In genomic region chr6:47438481-47439347, GRCh38 we compare ENCODE assay signal across 1 cellular context.
A peak's percentile ranks its signal among the peaks of the same experiment; 100 is the strongest.
TF ChIP-seq lines count a peak whose summit lies in the region.

No MANE protein-coding gene starts in this region.

TF ChIP-seq in GM12878, 131 proteins besides CTCF, POLR2A, EP300 and RAD21 (continued from another document and continues in another):
- TF ChIP-seq HCFC1 (IDR thresholded peaks at IDR 0.05; ENCODE audit: low read length) (no peak), FOXM1 (IDR thresholded peaks at IDR 0.05; ENCODE audit: low read depth, low read length) (peak; percentile 82; the same call in 1 of the 2 replicates), IKZF1 (conservative IDR thresholded peaks at IDR 0.05) (peak; percentile 61), MYC (IDR thresholded peaks at IDR 0.05; ENCODE audit: insufficient read depth, insufficient read length, insufficient replicate concordance, low read length, severe bottlenecking) (no peak), RB1 (IDR thresholded peaks at IDR 0.05; ENCODE audit: borderline replicate concordance) (no peak), BACH1 (IDR thresholded peaks at IDR 0.05; ENCODE audit: borderline replicate concordance) (no peak), SIN3A (IDR thresholded peaks at IDR 0.05; ENCODE audit: low read depth, low read length) (no peak), ZBTB40 (IDR thresholded peaks at IDR 0.05; ENCODE audit: borderline replicate concordance) (no peak), ZNF217 (IDR thresholded peaks at IDR 0.05) (no peak), SUZ12 (IDR thresholded peaks at IDR 0.05; ENCODE audit: unreplicated experiment) (no peak), ZNF384 (IDR thresholded peaks at IDR 0.05; ENCODE audit: borderline replicate concordance, low read depth, low read length) (no peak), ZBTB33 (IDR thresholded peaks at IDR 0.05) (no peak), TCF3 (IDR thresholded peaks at IDR 0.05; ENCODE audit: borderline replicate concordance, insufficient read depth, low read depth, low read length) (no peak), SP1 (IDR thresholded peaks at IDR 0.05; ENCODE audit: low read depth, low read length) (no peak), IRF3 (IDR thresholded peaks at IDR 0.05) (no peak), ZNF622 (IDR thresholded peaks at IDR 0.05) (no peak), PKNOX1 (IDR thresholded peaks at IDR 0.05) (0 out of 2 replicates have a peak, but pooled peaks have one; percentile 14), CBX5 (IDR thresholded peaks at IDR 0.05; ENCODE audit: low read depth) (peak; percentile 63; the same call in 1 of the 2 replicates), BMI1 (IDR thresholded peaks at IDR 0.05; ENCODE audit: borderline replicate concordance) (no peak), RFX5 (IDR thresholded peaks at IDR 0.05; ENCODE audit: low read depth, low read length) (no peak), HDGF (IDR thresholded peaks at IDR 0.05) (no peak), NFYA (IDR thresholded peaks at IDR 0.05; ENCODE audit: borderline replicate concordance, low read depth, low read length) (no peak), SMC3 (IDR thresholded peaks at IDR 0.05; ENCODE audit: borderline replicate concordance, low read length) (no peak), LARP7 (IDR thresholded peaks at IDR 0.05) (no peak), FOXK2 (IDR thresholded peaks at IDR 0.05) (no peak), ESRRA (IDR thresholded peaks at IDR 0.05; ENCODE audit: low read length) (no peak), HDAC2 (IDR thresholded peaks at IDR 0.05) (no peak), ATF2 (IDR thresholded peaks at IDR 0.05; ENCODE audit: low read length) (peak; percentile 65), ATF3 (IDR thresholded peaks at IDR 0.05; ENCODE audit: borderline replicate concordance, extremely low read depth, low read depth, low read length) (no peak), ZNF24 (IDR thresholded peaks at IDR 0.05) (no peak), RELA (IDR thresholded peaks at IDR 0.05; ENCODE audit: borderline replicate concordance, partially characterized antibody) (no peak), HSF1 (IDR thresholded peaks at IDR 0.05; ENCODE audit: low read depth, low read length) (no peak), ATF7 (IDR thresholded peaks at IDR 0.05; ENCODE audit: low read depth) (peak; percentile 31; the same call in 1 of the 2 replicates), MTA3 (IDR thresholded peaks at IDR 0.05; ENCODE audit: borderline replicate concordance, low read length) (no peak), PRDM15 (CRISPR knock-in tag; IDR thresholded peaks at IDR 0.05) (no peak), BRCA1 (IDR thresholded peaks at IDR 0.05; ENCODE audit: low read depth, low read length) (no peak), SMARCA5 (IDR thresholded peaks at IDR 0.05) (no peak), MEF2B (IDR thresholded peaks at IDR 0.05; ENCODE audit: partially characterized antibody, poor library complexity, severe bottlenecking) (peak; percentile 71), SPI1 (IDR thresholded peaks at IDR 0.05; ENCODE audit: borderline replicate concordance, insufficient read depth, low read depth, low read length) (peak; percentile 63; the same call in 1 of the 2 replicates), FOS (IDR thresholded peaks at IDR 0.05; ENCODE audit: borderline replicate concordance, extremely low read depth, insufficient read length) (no peak), RUNX3 (IDR thresholded peaks at IDR 0.05; ENCODE audit: low read length) (peak; percentile 95), CBFB (IDR thresholded peaks at IDR 0.05; ENCODE audit: low read depth) (peak; percentile 59; the same call in 1 of the 2 replicates), STAT1 (conservative IDR thresholded peaks at IDR 0.05) (no peak), PBX3 (IDR thresholded peaks at IDR 0.05; ENCODE audit: insufficient replicate concordance, low read depth, low read length) (no peak), YBX1 (IDR thresholded peaks at IDR 0.05) (no peak), NKRF (conservative IDR thresholded peaks at IDR 0.05) (no peak), TAF1 (IDR thresholded peaks at IDR 0.05; ENCODE audit: borderline replicate concordance, low read depth, low read length) (no peak), CHD2 (IDR thresholded peaks at IDR 0.05; ENCODE audit: borderline replicate concordance, low read depth, low read length) (no peak), TCF12 (IDR thresholded peaks at IDR 0.05; ENCODE audit: low read depth, low read length) (no peak)
